17 cellular contexts compared by ENCODE assay signal in the genomic region with DNA sequence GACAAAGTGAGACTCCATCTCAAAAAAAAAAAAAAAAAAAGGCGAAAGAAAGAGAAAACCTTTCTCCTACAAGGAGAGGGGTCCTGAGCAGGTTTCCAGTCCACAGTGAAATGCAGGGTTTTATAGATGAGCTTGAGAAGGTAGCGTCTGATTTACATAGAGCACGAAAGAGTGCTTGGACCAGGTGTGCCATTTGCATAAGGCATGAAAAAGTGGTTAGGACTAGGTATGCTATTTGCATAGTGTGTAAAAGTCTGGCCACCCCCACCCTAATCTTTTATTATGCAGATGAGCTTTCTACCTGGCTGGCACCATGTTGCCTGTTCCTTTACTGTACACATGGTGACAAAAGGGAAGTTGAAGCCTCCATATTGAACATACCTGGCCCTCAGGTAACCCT. TPM values are rescaled to one million over a fixed set of nuclear protein-coding genes. Genes with fewer than 3 reads are reported as not detected.
"Had no signal": no experiment of that assay in that cellular context is flagged by ENCODE, and none has a peak within 500 bp of the region (broad histone marks: within the 10 kb centered on the region; RNA-seq: fewer than 3 reads in every experiment).

No MANE protein-coding gene starts in this region.

- ATAC-seq: activated CD8-positive, alpha-beta T cell treated with anti-CD3 and anti-CD28 coated beads for 36 hours; activated naive CD4-positive, alpha-beta T cell treated with anti-CD3 and anti-CD28 coated beads, Interleukin-2, amount 50 U/mL, for 72 hours; heart left ventricle; left ventricle myocardium superior; psoas muscle; right cardiac atrium had no signal

- H3K36me3 Mint-ChIP-seq: activated naive CD4-positive, alpha-beta T cell treated with anti-CD3 and anti-CD28 coated beads, Interleukin-2, amount 50 U/mL, for 72 hours had no signal

- H3K27me3 Mint-ChIP-seq: activated B cell treated with CpG ODN at 0.5 μM for 24 hours had no signal

- H3K9me3 Mint-ChIP-seq: activated CD4-positive, alpha-beta T cell treated with anti-CD3 and anti-CD28 coated beads, Interleukin-2, amount 10 ng/mL, durations not matched to agents 24 days and 14 days; activated naive CD4-positive, alpha-beta T cell treated with anti-CD3 and anti-CD28 coated beads, Interleukin-2, amount 50 U/mL, for 72 hours; stimulated activated naive CD8-positive, alpha-beta T cell treated with anti-CD3 and anti-CD28 coated beads, Interleukin-15, Interleukin-2, amounts not matched to agents 100 ng/mL and 50 ng/mL, for 24 hours had no signal

- H3K27ac Mint-ChIP-seq: activated B cell treated with CpG ODN at 0.5 μM for 24 hours; activated CD4-positive, alpha-beta T cell treated with anti-CD3 and anti-CD28 coated beads, Interleukin-2, amount 10 ng/mL, durations not matched to agents 24 days and 14 days; activated CD8-positive, alpha-beta T cell treated with anti-CD3 and anti-CD28 coated beads for 36 hours; activated naive CD4-positive, alpha-beta T cell treated with anti-CD3 and anti-CD28 coated beads, Interleukin-2, amount 50 U/mL, for 72 hours; stimulated activated naive CD8-positive, alpha-beta T cell treated with anti-CD3 and anti-CD28 coated beads, Interleukin-15, Interleukin-2, amounts not matched to agents 100 ng/mL and 50 ng/mL, for 24 hours had no signal

- DNase-seq: activated B cell treated with CpG ODN at 0.5 μM for 24 hours; activated CD4-positive, alpha-beta T cell treated with anti-CD3 and anti-CD28 coated beads, Interleukin-2, amount 10 ng/mL, durations not matched to agents 24 days and 14 days; activated CD8-positive, alpha-beta memory T cell treated with anti-CD3 and anti-CD28 coated beads, Interleukin-2, amount 50 U/mL, for 4 hours; activated CD8-positive, alpha-beta T cell treated with anti-CD3 and anti-CD28 coated beads for 36 hours; activated effector memory CD4-positive, alpha-beta T cell treated with anti-CD3 and anti-CD28 coated beads, Interleukin-2, amount 50 U/mL, for 16 hours; activated T-cell treated with anti-CD3 and anti-CD28 coated beads, Interleukin-2, amount 50 U/mL, for 48 hours; heart left ventricle; kidney glomerular epithelial cell; left ventricle myocardium superior; ovary; psoas muscle; right cardiac atrium; transverse colon; uterus had no signal

- H3K4me3 Mint-ChIP-seq: activated B cell treated with CpG ODN at 0.5 μM for 24 hours; activated CD4-positive, alpha-beta T cell treated with anti-CD3 and anti-CD28 coated beads, Interleukin-2, amount 10 ng/mL, durations not matched to agents 24 days and 14 days; activated CD8-positive, alpha-beta T cell treated with anti-CD3 and anti-CD28 coated beads for 36 hours; stimulated activated naive CD8-positive, alpha-beta T cell treated with anti-CD3 and anti-CD28 coated beads, Interleukin-15, Interleukin-2, amounts not matched to agents 100 ng/mL and 50 ng/mL, for 24 hours had no signal

RNA-seq across cellular contexts. Expression of gene RNU6-1, which starts 13.6 kb away (rescaled TPM):
- polyA plus RNA-seq: adrenal gland, heart left ventricle, ovary, psoas muscle, right cardiac atrium had no signal
